8 cellular contexts compared by ENCODE assay signal in the genomic region with DNA sequence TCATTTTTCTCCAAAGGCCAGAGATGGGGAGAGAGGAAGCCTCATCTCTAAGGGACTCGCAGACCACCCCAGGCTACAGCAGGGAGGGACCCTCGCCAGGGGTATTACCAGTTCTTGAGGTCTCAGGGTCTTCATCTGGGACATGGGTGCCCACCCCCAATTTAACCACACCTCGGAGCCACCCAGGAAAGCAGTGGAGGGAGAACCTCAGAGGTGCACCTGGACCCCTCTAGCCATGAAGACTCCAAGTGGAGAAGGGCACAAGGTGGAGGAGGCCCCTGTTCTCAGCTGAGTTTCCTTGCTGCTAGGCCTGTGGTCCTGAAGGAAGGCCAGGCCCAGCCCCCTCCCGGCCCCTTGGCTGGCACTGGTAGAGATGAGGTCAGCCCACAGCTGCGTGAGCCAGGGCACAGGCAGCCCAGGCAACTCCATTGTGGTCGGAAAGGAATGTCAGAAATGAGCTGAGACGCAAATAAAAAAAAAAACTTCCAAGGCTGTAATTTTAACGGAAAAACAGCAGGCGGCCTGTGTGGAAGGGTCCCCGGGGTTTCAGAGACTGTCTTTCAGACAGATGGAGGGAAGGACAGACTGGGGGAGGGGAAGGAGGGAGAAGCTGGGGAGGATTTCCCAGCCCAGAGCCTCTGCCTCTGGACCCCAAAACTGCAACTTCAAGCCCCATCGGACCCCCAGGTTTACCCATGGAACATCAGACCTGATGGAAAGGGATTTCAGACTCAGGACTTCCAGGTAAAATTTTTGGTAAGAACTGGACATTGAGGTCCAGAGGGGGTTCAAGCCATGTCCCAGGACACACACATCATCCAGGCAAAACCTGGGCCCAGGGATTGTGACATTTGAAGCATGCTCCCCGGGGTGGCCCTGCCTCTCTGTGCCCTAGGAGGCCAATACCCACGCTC. TPM values are rescaled to one million over a fixed set of nuclear protein-coding genes. Genes with fewer than 3 reads are reported as not detected.
A peak's percentile ranks its signal among the peaks of the same experiment; 100 is the strongest.
DNase-seq lines count a peak whose midpoint lies in the region; ATAC-seq and TF ChIP-seq lines count a peak whose summit lies in the region.

No MANE protein-coding gene starts in this region.

- peak overlapping the region; percentile 93 to 95 (median 94) for H3K27ac Mint-ChIP-seq in brain
- H3K27ac Mint-ChIP-seq in activated T-helper 1 cell treated with anti-CD3 and anti-CD28 coated beads, Interleukin-12 subunit alpha, Interleukin-12 subunit beta, Interleukin-2, Interleukin-4 antibody, amounts not matched to agents 30 ng/mL and 10 ng/mL and 1 ng/mL, durations not matched to agents 14 hours and 24 hours and 36 hours, result no peak overlapping the region
- H3K27ac Mint-ChIP-seq in activated T-helper 17 cell treated with anti-CD3 and anti-CD28 coated beads, Interleukin-2, amount 50 U/mL, for 72 hours, result no peak overlapping the region

- TF ChIP-seq CTCF in brain (conservative IDR thresholded peaks at IDR 0.05), result peak; percentile 53 to 67

- H3K27me3 ChIP-seq in iPS-20b (ENCODE audit: insufficient read depth, low read length), result peaks cover 41% of the 10 kb centered on the region
- no peaks in the 10 kb centered on the region for H3K27me3 ChIP-seq in skeletal muscle tissue (ENCODE audit: control insufficient read depth in 3 of 3, insufficient read depth in 3 of 3, low read length in 3 of 3)
- H3K27me3 ChIP-seq in Karpas-422 (ENCODE audit: low read length), result no peaks in the 10 kb centered on the region

- H3K4me3 ChIP-seq in iPS-20b (ENCODE audit: low read length), result peak overlapping the region; percentile 26
- H3K4me3 ChIP-seq in skeletal muscle tissue (ENCODE audit: low read length in 3 of 3), result peak overlapping the region; percentile 40 to 48 (median 41)
- no peak overlapping the region for H3K4me3 ChIP-seq in Karpas-422 (ENCODE audit: low read length)

- no peak overlapping the region for H2AFZ ChIP-seq in Karpas-422 (ENCODE audit: low read length)

- no peak for ATAC-seq in activated T-helper 17 cell treated with anti-CD3 and anti-CD28 coated beads, Interleukin-2, amount 50 U/mL, for 72 hours (replicated peaks)

- peak overlapping the region; percentile 83; the same call in 1 of the 2 replicates for H3K9ac ChIP-seq in iPS-20b (ENCODE audit: low read depth, low read length)
- H3K9ac ChIP-seq in skeletal muscle tissue (ENCODE audit: low read depth in 1 of 3, low read length in 3 of 3), result peak overlapping the region; percentile 64 to 75 (median 64)
- no peak overlapping the region for H3K9ac ChIP-seq in Karpas-422 (ENCODE audit: low read length)

- no peaks in the 10 kb centered on the region for H3K9me2 ChIP-seq in Karpas-422 (replicated peaks; ENCODE audit: insufficient read depth, low read length)

- DNase-seq in DMS79 treated with DMSO at 0.1 percent for 48 hours (lab: John Stamatoyannopoulos, UW) (peak; percentile 81), NCI-H1105 (lab: John Stamatoyannopoulos, UW) (peak; percentile 45), Karpas-422 (no peak)
- no peak for DNase-seq in activated T-helper 1 cell treated with anti-CD3 and anti-CD28 coated beads, Interleukin-12 subunit alpha, Interleukin-12 subunit beta, Interleukin-2, Interleukin-4 antibody, amounts not matched to agents 30 ng/mL and 10 ng/mL and 1 ng/mL, durations not matched to agents 14 hours and 24 hours and 36 hours (ENCODE audit: low spot score)

- peaks cover 0 to 3% (median 0%) of the 10 kb centered on the region in 5 experiments for H3K9me3 Mint-ChIP-seq in brain
- no peaks in the 10 kb centered on the region for H3K9me3 Mint-ChIP-seq in activated T-helper 1 cell treated with anti-CD3 and anti-CD28 coated beads, Interleukin-12 subunit alpha, Interleukin-12 subunit beta, Interleukin-2, Interleukin-4 antibody, amounts not matched to agents 30 ng/mL and 10 ng/mL and 1 ng/mL, durations not matched to agents 14 hours and 24 hours and 36 hours
- no peaks in the 10 kb centered on the region for H3K9me3 Mint-ChIP-seq in activated T-helper 17 cell treated with anti-CD3 and anti-CD28 coated beads, Interleukin-2, amount 50 U/mL, for 72 hours

- peaks cover 80% of the 10 kb centered on the region for H3K4me1 Mint-ChIP-seq in brain
- peaks cover 13% of the 10 kb centered on the region for H3K4me1 Mint-ChIP-seq in activated T-helper 1 cell treated with anti-CD3 and anti-CD28 coated beads, Interleukin-12 subunit alpha, Interleukin-12 subunit beta, Interleukin-2, Interleukin-4 antibody, amounts not matched to agents 30 ng/mL and 10 ng/mL and 1 ng/mL, durations not matched to agents 14 hours and 24 hours and 36 hours (ENCODE audit: low read depth)
- H3K4me1 Mint-ChIP-seq in activated T-helper 17 cell treated with anti-CD3 and anti-CD28 coated beads, Interleukin-2, amount 50 U/mL, for 72 hours, result peaks cover 19% of the 10 kb centered on the region

- H3K4me3 Mint-ChIP-seq in brain, result peak overlapping the region; percentile 69 to 78 (median 74)
- no peak overlapping the region for H3K4me3 Mint-ChIP-seq in activated T-helper 1 cell treated with anti-CD3 and anti-CD28 coated beads, Interleukin-12 subunit alpha, Interleukin-12 subunit beta, Interleukin-2, Interleukin-4 antibody, amounts not matched to agents 30 ng/mL and 10 ng/mL and 1 ng/mL, durations not matched to agents 14 hours and 24 hours and 36 hours
- no peak overlapping the region for H3K4me3 Mint-ChIP-seq in activated T-helper 17 cell treated with anti-CD3 and anti-CD28 coated beads, Interleukin-2, amount 50 U/mL, for 72 hours

- H3K27ac ChIP-seq in iPS-20b (ENCODE audit: low read length) (peak overlapping the region; percentile 90), skeletal muscle tissue (ENCODE audit: low read depth, low read length) (peak overlapping the region; percentile 90), Karpas-422 (ENCODE audit: low read length) (no peak overlapping the region)

- peaks cover 21% of the 10 kb centered on the region for H3K36me3 Mint-ChIP-seq in brain
- H3K36me3 Mint-ChIP-seq in activated T-helper 1 cell treated with anti-CD3 and anti-CD28 coated beads, Interleukin-12 subunit alpha, Interleukin-12 subunit beta, Interleukin-2, Interleukin-4 antibody, amounts not matched to agents 30 ng/mL and 10 ng/mL and 1 ng/mL, durations not matched to agents 14 hours and 24 hours and 36 hours (ENCODE audit: low read depth), result no peaks in the 10 kb centered on the region
- H3K36me3 Mint-ChIP-seq in activated T-helper 17 cell treated with anti-CD3 and anti-CD28 coated beads, Interleukin-2, amount 50 U/mL, for 72 hours (ENCODE audit: low read depth), result no peaks in the 10 kb centered on the region

- no peak overlapping the region for H3K4me2 ChIP-seq in Karpas-422 (ENCODE audit: low read depth, low read length, poor library complexity, severe bottlenecking)

- H4K20me1 ChIP-seq in Karpas-422 (ENCODE audit: insufficient read depth, low read depth, low read length), result no peaks in the 10 kb centered on the region

- H3K27me3 Mint-ChIP-seq in brain, result no peaks in the 10 kb centered on the region
- H3K27me3 Mint-ChIP-seq in activated T-helper 1 cell treated with anti-CD3 and anti-CD28 coated beads, Interleukin-12 subunit alpha, Interleukin-12 subunit beta, Interleukin-2, Interleukin-4 antibody, amounts not matched to agents 30 ng/mL and 10 ng/mL and 1 ng/mL, durations not matched to agents 14 hours and 24 hours and 36 hours (ENCODE audit: insufficient read depth), result peaks cover 24% of the 10 kb centered on the region
- H3K27me3 Mint-ChIP-seq in activated T-helper 17 cell treated with anti-CD3 and anti-CD28 coated beads, Interleukin-2, amount 50 U/mL, for 72 hours, result peaks cover 20% of the 10 kb centered on the region

- intact Hi-C loops in activated T-helper 1 cell treated with anti-CD3 and anti-CD28 coated beads, Interleukin-12 subunit alpha, Interleukin-12 subunit beta, Interleukin-2, Interleukin-4 antibody, amounts not matched to agents 30 ng/mL and 10 ng/mL and 1 ng/mL, durations not matched to agents 14 hours and 24 hours and 36 hours (cut with micrococcal nuclease), result no loop called here

- H3K36me3 ChIP-seq in iPS-20b (ENCODE audit: insufficient read depth, low read depth, low read length), result peaks cover 4% of the 10 kb centered on the region; the same call in 1 of the 2 replicates
- H3K36me3 ChIP-seq in skeletal muscle tissue (ENCODE audit: control insufficient read depth in 3 of 3, insufficient read depth in 3 of 3, low read length in 3 of 3), result peaks cover 44 to 50% (median 44%) of the 10 kb centered on the region in 3 donors
- no peaks in the 10 kb centered on the region for H3K36me3 ChIP-seq in Karpas-422 (ENCODE audit: insufficient read depth, low read length)

- no peaks in the 10 kb centered on the region for H3K79me2 ChIP-seq in Karpas-422 (ENCODE audit: low read length)

- H3K9me3 ChIP-seq in iPS-20b (ENCODE audit: insufficient read depth, low read depth, low read length), result no peaks in the 10 kb centered on the region
- no peaks in the 10 kb centered on the region for H3K9me3 ChIP-seq in skeletal muscle tissue (ENCODE audit: control insufficient read depth in 3 of 3, low read length in 3 of 3)
- no peaks in the 10 kb centered on the region for H3K9me3 ChIP-seq in Karpas-422 (ENCODE audit: low read length)

- H3K4me1 ChIP-seq in iPS-20b (ENCODE audit: insufficient read depth, low read length), result peaks cover 48% of the 10 kb centered on the region
- H3K4me1 ChIP-seq in skeletal muscle tissue (ENCODE audit: control insufficient read depth in 3 of 3, insufficient read depth in 3 of 3, low read length in 3 of 3), result peaks cover 70 to 91% (median 77%) of the 10 kb centered on the region in 3 donors
- no peaks in the 10 kb centered on the region for H3K4me1 ChIP-seq in Karpas-422 (ENCODE audit: low read length)

RNA-seq across cellular contexts. Expression of gene MRPS23, which starts 25.5 kb away (rescaled TPM):
- polyA plus RNA-seq in brain (ENCODE audit: insufficient read depth, low read depth, low replicate concordance), result 58.5 TPM
- 10.4 TPM for total RNA-seq in skeletal muscle tissue
- total RNA-seq in Karpas-422 (2014; rRNA removed; shearing (Covaris generic); ENCODE audit: low replicate concordance), result 35.1 and 61.3 TPM in 2 replicates
- 79.6 and 87.0 TPM in 2 replicates for total RNA-seq in activated T-helper 1 cell treated with anti-CD3 and anti-CD28 coated beads, Interleukin-12 subunit alpha, Interleukin-12 subunit beta, Interleukin-2, Interleukin-4 antibody, amounts not matched to agents 30 ng/mL and 10 ng/mL and 1 ng/mL, durations not matched to agents 14 hours and 24 hours and 36 hours
- 10 to 100 TPM; 27.5 to 48.5 TPM for total RNA-seq in activated T-helper 17 cell treated with anti-CD3 and anti-CD28 coated beads, Interleukin-2, amount 50 U/mL, for 72 hours

Comparison
In these comparisons a context has a peak if more than half of its experiments do, and no peak if none do; other contexts are left out.
1. DNase-seq: peak in DMS79 treated with DMSO at 0.1 percent for 48 hours (single experiment) and NCI-H1105 (single experiment); none in Karpas-422 (single experiment) and activated T-helper 1 cell treated with anti-CD3 and anti-CD28 coated beads, Interleukin-12 subunit alpha, Interleukin-12 subunit beta, Interleukin-2, Interleukin-4 antibody, amounts not matched to agents 30 ng/mL and 10 ng/mL and 1 ng/mL, durations not matched to agents 14 hours and 24 hours and 36 hours (single experiment).
2. H3K27ac Mint-ChIP-seq: peak in brain (5 of 5); none in activated T-helper 1 cell treated with anti-CD3 and anti-CD28 coated beads, Interleukin-12 subunit alpha, Interleukin-12 subunit beta, Interleukin-2, Interleukin-4 antibody, amounts not matched to agents 30 ng/mL and 10 ng/mL and 1 ng/mL, durations not matched to agents 14 hours and 24 hours and 36 hours (single experiment) and activated T-helper 17 cell treated with anti-CD3 and anti-CD28 coated beads, Interleukin-2, amount 50 U/mL, for 72 hours (single experiment).
3. H3K4me3 Mint-ChIP-seq: peak in brain (5 of 5); none in activated T-helper 1 cell treated with anti-CD3 and anti-CD28 coated beads, Interleukin-12 subunit alpha, Interleukin-12 subunit beta, Interleukin-2, Interleukin-4 antibody, amounts not matched to agents 30 ng/mL and 10 ng/mL and 1 ng/mL, durations not matched to agents 14 hours and 24 hours and 36 hours (single experiment) and activated T-helper 17 cell treated with anti-CD3 and anti-CD28 coated beads, Interleukin-2, amount 50 U/mL, for 72 hours (single experiment).